In the genomic region with DNA sequence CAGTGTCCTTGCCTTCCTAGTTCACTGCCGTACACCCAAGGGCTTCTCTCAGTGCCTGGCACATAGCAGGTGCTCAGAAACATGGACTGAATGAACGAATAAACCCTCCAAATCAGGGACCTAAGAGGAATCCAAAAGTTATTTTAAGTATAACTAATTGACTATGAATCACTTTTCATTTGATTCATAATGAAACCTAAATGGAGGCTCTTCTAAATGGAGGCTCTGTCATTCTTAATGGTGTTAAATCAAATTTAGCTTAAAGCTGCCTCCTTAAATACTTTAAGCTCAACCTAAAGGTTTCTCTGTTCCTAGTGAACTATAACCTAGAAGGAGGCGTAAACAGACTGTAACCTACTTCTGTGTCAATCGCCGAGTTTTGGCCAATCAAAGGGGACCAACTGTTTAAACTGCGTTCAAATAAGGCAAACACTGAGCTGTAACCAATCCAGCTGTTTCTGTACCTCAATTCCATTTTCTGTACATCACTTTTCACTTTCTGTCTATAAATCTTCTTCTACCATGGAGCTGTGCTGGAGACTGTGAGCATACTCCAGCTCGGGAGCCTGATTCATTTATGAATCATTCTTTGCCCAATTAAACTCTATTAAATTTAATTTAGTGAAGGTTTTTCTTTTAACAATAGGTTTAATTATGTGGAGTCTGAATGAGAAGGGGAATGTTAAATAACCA, we compare ENCODE assay signal across 12 cellular contexts. TPM values are rescaled to one million over a fixed set of nuclear protein-coding genes. Genes with fewer than 3 reads are reported as not detected.
DNase-seq lines count a peak whose midpoint lies in the region; TF ChIP-seq lines count a peak whose summit lies in the region.
"Had no signal": no experiment of that assay in that cellular context is flagged by ENCODE, and none has a peak within 500 bp of the region (broad histone marks: within the 10 kb centered on the region; RNA-seq: fewer than 3 reads in every experiment).

No MANE protein-coding gene starts in this region.

- H3K36me3 ChIP-seq in Caco-2 (ENCODE audit: control insufficient read depth, insufficient read depth, low read length) (no peaks in the 10 kb centered on the region), adipocyte (ENCODE audit: control insufficient read depth, insufficient read depth, low read length, severe bottlenecking) (no peaks in the 10 kb centered on the region), osteoblast (ENCODE audit: insufficient read depth, low read length) (no peaks in the 10 kb centered on the region)

- H3K4me3 ChIP-seq in Caco-2 (ENCODE audit: low read depth, low read length) (no peak overlapping the region), adipocyte (ENCODE audit: low read length) (peak overlapping the region; percentile 67), osteoblast (ENCODE audit: insufficient read depth, low read length) (peak overlapping the region; percentile 52)
- H3K4me3 ChIP-seq: spleen had no signal

- TF ChIP-seq CTCF in Caco-2 (IDR thresholded peaks at IDR 0.05; ENCODE audit: insufficient read depth in 1 of 2, low read depth in 1 of 2, low read length in 1 of 2, severe bottlenecking in 1 of 2, unreplicated experiment in 1 of 2) (no peak), osteoblast (IDR thresholded peaks at IDR 0.05; ENCODE audit: extremely low read depth, low read depth, low read length) (no peak)

- H3K4me1 Mint-ChIP-seq in Caco-2 (ENCODE audit: low read depth, unreplicated experiment), result peaks cover 10% of the 10 kb centered on the region

- peak overlapping the region; percentile 27 for H2AFZ ChIP-seq in osteoblast (ENCODE audit: low read length)

- POLR2A ChIA-PET in Caco-2 (lab: Charles Lee), result no interaction called here

- no peaks in the 10 kb centered on the region for H3K79me2 ChIP-seq in osteoblast (ENCODE audit: insufficient read depth, low read length)

- no TSS peak for BruUV-seq in Caco-2 (replicated peaks; lab: Mats Ljungman, UMichigan)

- CTCF ChIA-PET in Caco-2 (lab: Charles Lee), result no interaction called here

- peak overlapping the region; percentile 76 for H3K27ac Mint-ChIP-seq in Caco-2 (ENCODE audit: unreplicated experiment)

- peaks cover 5% of the 10 kb centered on the region for H3K4me1 ChIP-seq in Caco-2
- peaks cover 19% of the 10 kb centered on the region for H3K4me1 ChIP-seq in adipocyte (ENCODE audit: control insufficient read depth, insufficient read depth, low read length)
- H3K4me1 ChIP-seq in osteoblast (ENCODE audit: insufficient read depth, low read length), result peaks cover 21% of the 10 kb centered on the region
- H3K4me1 ChIP-seq: spleen had no signal

- intact Hi-C loops in Caco-2 (cut with micrococcal nuclease; ENCODE audit: unreplicated experiment), result no loop called here

- H4K20me1 ChIP-seq in osteoblast (ENCODE audit: insufficient read depth, low read length), result no peaks in the 10 kb centered on the region

- H3K27me3 ChIP-seq in Caco-2 (replicated peaks; ENCODE audit: control insufficient read depth, insufficient read depth, low read length) (no peaks in the 10 kb centered on the region), adipocyte (replicated peaks; ENCODE audit: control insufficient read depth, insufficient read depth, low read length) (no peaks in the 10 kb centered on the region), osteoblast (ENCODE audit: insufficient read depth, low read length) (no peaks in the 10 kb centered on the region)
- H3K27me3 ChIP-seq: spleen had no signal

- no peaks in the 10 kb centered on the region for H3K36me3 Mint-ChIP-seq in Caco-2 (ENCODE audit: insufficient read depth, unreplicated experiment)

- H3K27ac ChIP-seq in osteoblast (ENCODE audit: low read depth, low read length), result peak overlapping the region; percentile 92
- H3K27ac ChIP-seq: spleen had no signal

- no peak overlapping the region for H3K4me3 Mint-ChIP-seq in Caco-2 (ENCODE audit: unreplicated experiment)

- H3K27me3 Mint-ChIP-seq in Caco-2 (ENCODE audit: insufficient read depth, unreplicated experiment), result no peaks in the 10 kb centered on the region
- H3K27me3 Mint-ChIP-seq: stimulated activated naive B cell treated with anti-CD40 and anti-IgM and Interleukin-4, amounts not matched to agents 10 μg/mL and 1 μg/mL and 100 μg/mL, for 72 hours had no signal

- in situ Hi-C loops in G401 (cut with HindIII; ENCODE audit: low sequenced_read_pairs), result no loop called here

- DNase-seq in Caco-2, result no peak
- DNase-seq in HS-5 (ENCODE audit: low read depth), result peak; percentile 9
- DNase-seq in adipocyte (ENCODE audit: low read depth), result peak; percentile 48
- DNase-seq in osteoblast (ENCODE audit: insufficient read length, low spot score, missing footprints), result no peak
- no peak for DNase-seq in GM19238 (ENCODE audit: insufficient read length, low spot score)
- DNase-seq in NCI-H345 treated with DMSO at 0.1 percent for 48 hours (lab: John Stamatoyannopoulos, UW; ENCODE audit: unreplicated experiment), result no peak
- DNase-seq in ureter (ENCODE audit: low spot score), result no peak
- no peak for DNase-seq in G401 (ENCODE audit: low spot score)
- DNase-seq: midbrain; NCI-H774; spleen; stimulated activated naive B cell treated with anti-CD40 and anti-IgM and Interleukin-4, amounts not matched to agents 10 μg/mL and 1 μg/mL and 100 μg/mL, for 72 hours had no signal

- peak overlapping the region; percentile 73 for H3K9ac ChIP-seq in adipocyte (ENCODE audit: low read length)

- peak overlapping the region; percentile 71 for H3K4me2 ChIP-seq in osteoblast (ENCODE audit: insufficient read depth, low read length)

- no peaks in the 10 kb centered on the region for H3K9me3 ChIP-seq in Caco-2
- H3K9me3 ChIP-seq in adipocyte (ENCODE audit: control insufficient read depth, low read length), result no peaks in the 10 kb centered on the region
- no peaks in the 10 kb centered on the region for H3K9me3 ChIP-seq in osteoblast (ENCODE audit: low read depth, low read length)
- H3K9me3 ChIP-seq: spleen had no signal

- H3K9me3 Mint-ChIP-seq in Caco-2 (ENCODE audit: unreplicated experiment), result no peaks in the 10 kb centered on the region
- H3K9me3 Mint-ChIP-seq: stimulated activated naive B cell treated with anti-CD40 and anti-IgM and Interleukin-4, amounts not matched to agents 10 μg/mL and 1 μg/mL and 100 μg/mL, for 72 hours had no signal

RNA-seq across cellular contexts. Expression of a gene that starts 11.0 kb away (rescaled TPM):
- total RNA-seq in Caco-2 (2022) (2.2 and 4.9 TPM in 2 replicates), osteoblast (11.6 and 12.4 TPM in 2 replicates), ureter (25.8 TPM)
- total RNA-seq in G401 (2014; rRNA removed; shearing (Covaris generic)), result not detected in 2 replicates

RNA-seq across cellular contexts. Expression of a gene that starts 42.8 kb away (rescaled TPM):
- total RNA-seq in Caco-2 (2022) (39.9 and 51.9 TPM in 2 replicates), osteoblast (52.1 and 61.9 TPM in 2 replicates), ureter (63.3 TPM)
- total RNA-seq in G401 (2014; rRNA removed; shearing (Covaris generic)), result 33.1 and 38.8 TPM in 2 replicates

Comparison
In these comparisons a context has a peak if more than half of its experiments do, and no peak if none do; other contexts are left out.
1. DNase-seq: peak in HS-5 (single experiment) and adipocyte (single experiment); none in Caco-2 (0 of 2), osteoblast (single experiment), GM19238 (single experiment), NCI-H345 treated with DMSO at 0.1 percent for 48 hours (single experiment), ureter (single experiment) and G401 (single experiment).